ENCODE assay signal across 7 cellular contexts in the genomic region with DNA sequence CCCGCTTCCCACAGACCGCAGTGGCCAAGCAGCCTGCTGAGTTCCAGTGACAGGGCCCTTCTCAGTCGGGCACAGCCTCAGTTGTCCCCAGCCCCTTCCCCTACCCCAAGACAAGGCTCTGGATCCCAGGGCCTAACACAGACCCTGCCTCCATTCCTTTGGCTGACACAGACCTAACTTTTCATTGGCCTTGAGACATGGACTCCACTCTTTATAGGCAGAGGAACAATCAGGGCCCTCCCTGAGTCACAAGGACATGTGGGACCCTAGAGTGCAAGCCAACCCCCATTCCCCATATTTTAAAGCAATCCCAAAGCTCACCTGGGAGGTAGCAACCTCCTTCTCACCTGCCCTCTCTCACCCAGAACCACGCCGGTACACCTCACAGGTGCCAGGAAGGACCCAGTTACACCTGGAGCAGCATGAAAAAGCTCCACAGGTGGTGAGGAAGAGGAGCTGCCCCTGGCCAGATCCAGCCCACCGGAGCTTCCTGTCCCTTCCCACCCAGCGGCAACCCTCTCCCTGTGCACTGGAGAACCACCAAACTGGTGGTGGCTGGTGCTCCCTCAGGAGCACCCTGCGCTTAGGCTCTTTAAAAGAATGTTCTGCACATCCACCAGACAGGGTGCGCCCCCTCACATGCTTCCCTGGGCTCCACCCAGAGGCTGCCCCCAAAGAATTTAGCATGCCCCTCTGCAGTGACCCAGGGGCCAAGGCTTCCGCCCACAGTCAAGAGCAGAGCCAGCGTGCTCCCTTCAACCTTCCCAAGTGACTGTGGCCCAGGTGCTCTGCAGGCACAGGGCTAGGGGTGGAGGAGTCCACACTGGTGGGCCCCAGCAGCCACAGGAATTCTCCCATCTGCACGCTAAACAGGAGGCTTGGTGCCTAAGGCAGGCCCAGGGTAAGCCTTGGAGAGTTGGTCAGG. TPM values are rescaled to one million over a fixed set of nuclear protein-coding genes. Genes with fewer than 3 reads are reported as not detected.
A peak's percentile ranks its signal among the peaks of the same experiment; 100 is the strongest.
DNase-seq lines count a peak whose midpoint lies in the region; ATAC-seq and TF ChIP-seq lines count a peak whose summit lies in the region.

No MANE protein-coding gene starts in this region.

- H3K9me3 ChIP-seq in HCT116 (ENCODE audit: control insufficient read depth in 1 of 2, insufficient read depth in 1 of 2, low read depth in 1 of 2, low read length in 2 of 2) (no peaks in the 10 kb centered on the region), iPS-15b (ENCODE audit: control insufficient read depth, insufficient read depth, low read length) (no peaks in the 10 kb centered on the region)

- H3K27me3 Mint-ChIP-seq in activated T-helper 1 cell treated with anti-CD3 and anti-CD28 coated beads, Interleukin-12 subunit alpha, Interleukin-12 subunit beta, Interleukin-2, Interleukin-4 antibody, amounts not matched to agents 30 ng/mL and 10 ng/mL and 1 ng/mL, durations not matched to agents 14 hours and 24 hours and 36 hours (ENCODE audit: insufficient read depth) = no peaks in the 10 kb centered on the region
- no peaks in the 10 kb centered on the region for H3K27me3 Mint-ChIP-seq in stimulated activated memory B cell treated with anti-CD40 and anti-IgM and Interleukin-4, amounts not matched to agents 10 μg/mL and 1 μg/mL and 100 μg/mL, for 72 hours

- H3K9me2 ChIP-seq in HCT116 (ENCODE audit: insufficient read depth) = no peaks in the 10 kb centered on the region

- TF ChIP-seq CTCF in HCT116 (IDR thresholded peaks at IDR 0.05 in 2 of 3, conservative IDR thresholded peaks at IDR 0.05 in 1 of 3; ENCODE audit: borderline replicate concordance in 1 of 3, insufficient read depth in 1 of 3, low read depth in 2 of 3, low read length in 2 of 3) = no peak

- H3K9ac ChIP-seq in HCT116 (ENCODE audit: low read length) (peak overlapping the region; percentile 100), iPS-15b (ENCODE audit: low read depth, low read length) (no peak overlapping the region)

- POLR2A ChIA-PET in HCT116 (lab: Charles Lee) = interaction anchor here (1.2 to 1.6 kb wide), 3 partner anchors 9 to 19 kb away, joined by 3 read pairs; no protein-coding TSS in a partner anchor

- ATAC-seq in HCT116 (no peak), GM21367 (IDR thresholded peaks at IDR 0.05; ENCODE audit: unreplicated experiment) (no peak)
- ATAC-seq in stimulated activated memory B cell treated with anti-CD40 and anti-IgM and Interleukin-4, amounts not matched to agents 10 μg/mL and 1 μg/mL and 100 μg/mL, for 72 hours = no peak

- H3K36me3 Mint-ChIP-seq in activated T-helper 1 cell treated with anti-CD3 and anti-CD28 coated beads, Interleukin-12 subunit alpha, Interleukin-12 subunit beta, Interleukin-2, Interleukin-4 antibody, amounts not matched to agents 30 ng/mL and 10 ng/mL and 1 ng/mL, durations not matched to agents 14 hours and 24 hours and 36 hours (ENCODE audit: low read depth) = no peaks in the 10 kb centered on the region
- no peaks in the 10 kb centered on the region for H3K36me3 Mint-ChIP-seq in stimulated activated memory B cell treated with anti-CD40 and anti-IgM and Interleukin-4, amounts not matched to agents 10 μg/mL and 1 μg/mL and 100 μg/mL, for 72 hours

- RAD21 ChIA-PET in HCT116 (lab: Charles Lee; ENCODE audit: low non-redundant PET in 1 of 2, low total read pairs in 2 of 2, uncharacterized antibody in 2 of 2, unreplicated experiment in 2 of 2) = no interaction called here

- peak overlapping the region; percentile 73 for H3K27ac Mint-ChIP-seq in activated T-helper 1 cell treated with anti-CD3 and anti-CD28 coated beads, Interleukin-12 subunit alpha, Interleukin-12 subunit beta, Interleukin-2, Interleukin-4 antibody, amounts not matched to agents 30 ng/mL and 10 ng/mL and 1 ng/mL, durations not matched to agents 14 hours and 24 hours and 36 hours
- peak overlapping the region; percentile 98 for H3K27ac Mint-ChIP-seq in stimulated activated memory B cell treated with anti-CD40 and anti-IgM and Interleukin-4, amounts not matched to agents 10 μg/mL and 1 μg/mL and 100 μg/mL, for 72 hours

- no peaks in the 10 kb centered on the region for H3K9me3 Mint-ChIP-seq in activated T-helper 1 cell treated with anti-CD3 and anti-CD28 coated beads, Interleukin-12 subunit alpha, Interleukin-12 subunit beta, Interleukin-2, Interleukin-4 antibody, amounts not matched to agents 30 ng/mL and 10 ng/mL and 1 ng/mL, durations not matched to agents 14 hours and 24 hours and 36 hours
- H3K9me3 Mint-ChIP-seq in stimulated activated memory B cell treated with anti-CD40 and anti-IgM and Interleukin-4, amounts not matched to agents 10 μg/mL and 1 μg/mL and 100 μg/mL, for 72 hours = no peaks in the 10 kb centered on the region

- CTCF ChIA-PET in HCT116 (lab: Charles Lee) = interaction anchor here (1.5 to 2.7 kb wide), 2 partner anchors 15 to 19 kb away, joined by 5 to 12 read pairs; no protein-coding TSS in a partner anchor

- H3K4me3 Mint-ChIP-seq in activated T-helper 1 cell treated with anti-CD3 and anti-CD28 coated beads, Interleukin-12 subunit alpha, Interleukin-12 subunit beta, Interleukin-2, Interleukin-4 antibody, amounts not matched to agents 30 ng/mL and 10 ng/mL and 1 ng/mL, durations not matched to agents 14 hours and 24 hours and 36 hours = peak overlapping the region; percentile 67
- H3K4me3 Mint-ChIP-seq in stimulated activated memory B cell treated with anti-CD40 and anti-IgM and Interleukin-4, amounts not matched to agents 10 μg/mL and 1 μg/mL and 100 μg/mL, for 72 hours = peak overlapping the region; percentile 74

- H3K27ac ChIP-seq in HCT116 (ENCODE audit: low read depth, low read length) = peak overlapping the region; percentile 97

- H3K27me3 ChIP-seq in HCT116 (ENCODE audit: insufficient read depth, low read length) (no peaks in the 10 kb centered on the region), iPS-15b (ENCODE audit: control insufficient read depth, insufficient read depth, low read length) (no peaks in the 10 kb centered on the region)

- no TSS peak for BruUV-seq in HCT116 (replicated peaks; lab: Mats Ljungman, UMichigan)

- H2AFZ ChIP-seq in HCT116 (ENCODE audit: low read depth, low read length, poor library complexity, severe bottlenecking) = no peak overlapping the region

- no peaks in the 10 kb centered on the region for H4K20me1 ChIP-seq in HCT116 (ENCODE audit: insufficient read depth)

- no peak for DNase-seq in HCT116 (ENCODE audit: low read depth, low spot score)
- no peak for DNase-seq in activated T-helper 1 cell treated with anti-CD3 and anti-CD28 coated beads, Interleukin-12 subunit alpha, Interleukin-12 subunit beta, Interleukin-2, Interleukin-4 antibody, amounts not matched to agents 30 ng/mL and 10 ng/mL and 1 ng/mL, durations not matched to agents 14 hours and 24 hours and 36 hours (ENCODE audit: low spot score)
- DNase-seq in germinal center (ENCODE audit: low spot score) = no peak
- no peak for DNase-seq in NCI-H2196 treated with DMSO at 0.1 percent for 48 hours (lab: John Stamatoyannopoulos, UW; ENCODE audit: unreplicated experiment)

- H3K4me1 ChIP-seq in HCT116 (ENCODE audit: control insufficient read depth in 1 of 2, insufficient read depth in 2 of 2, low read length in 2 of 2) = peaks cover 42 to 83% of the 10 kb centered on the region in 2 experiments
- peaks cover 22% of the 10 kb centered on the region for H3K4me1 ChIP-seq in iPS-15b (ENCODE audit: control insufficient read depth, insufficient read depth, low read length)

- peaks cover 51% of the 10 kb centered on the region for H3K79me2 ChIP-seq in HCT116 (ENCODE audit: insufficient read depth, low read length)

- TF ChIP-seq POLR2A in HCT116 (IDR thresholded peaks at IDR 0.05; ENCODE audit: borderline replicate concordance, extremely low read depth, insufficient read depth, insufficient read length) = no peak

- peaks cover 38% of the 10 kb centered on the region for H3K4me1 Mint-ChIP-seq in activated T-helper 1 cell treated with anti-CD3 and anti-CD28 coated beads, Interleukin-12 subunit alpha, Interleukin-12 subunit beta, Interleukin-2, Interleukin-4 antibody, amounts not matched to agents 30 ng/mL and 10 ng/mL and 1 ng/mL, durations not matched to agents 14 hours and 24 hours and 36 hours (ENCODE audit: low read depth)
- H3K4me1 Mint-ChIP-seq in stimulated activated memory B cell treated with anti-CD40 and anti-IgM and Interleukin-4, amounts not matched to agents 10 μg/mL and 1 μg/mL and 100 μg/mL, for 72 hours = peaks cover 70% of the 10 kb centered on the region

- peak overlapping the region; percentile 46 to 59 for H3K4me3 ChIP-seq in HCT116 (replicated peaks in 1 of 2; ENCODE audit: low read depth in 1 of 2, low read length in 2 of 2)
- H3K4me3 ChIP-seq in iPS-15b (ENCODE audit: low read depth, low read length) = peak overlapping the region; percentile 61

- H3K36me3 ChIP-seq in HCT116 (ENCODE audit: control insufficient read depth in 1 of 2, insufficient read depth in 2 of 2, low read length in 2 of 2) (no peaks in the 10 kb centered on the region), iPS-15b (ENCODE audit: control insufficient read depth, insufficient read depth, low read length) (no peaks in the 10 kb centered on the region)

- intact Hi-C loops in HCT116 (cut with micrococcal nuclease) = no loop called here
- intact Hi-C loops in activated T-helper 1 cell treated with anti-CD3 and anti-CD28 coated beads, Interleukin-12 subunit alpha, Interleukin-12 subunit beta, Interleukin-2, Interleukin-4 antibody, amounts not matched to agents 30 ng/mL and 10 ng/mL and 1 ng/mL, durations not matched to agents 14 hours and 24 hours and 36 hours (cut with micrococcal nuclease) = no loop called here

- H3K4me2 ChIP-seq in HCT116 (ENCODE audit: low read length) = peak overlapping the region; percentile 93

- TF ChIP-seq RAD21 in HCT116 (IDR thresholded peaks at IDR 0.05; ENCODE audit: low read depth) = no peak

TF ChIP-seq in HCT116, 20 proteins besides CTCF, POLR2A, EP300 and RAD21 (continues in another document):
- TF ChIP-seq EGR1 (IDR thresholded peaks at IDR 0.05; ENCODE audit: low read depth) = no peak
- TF ChIP-seq SRF (IDR thresholded peaks at IDR 0.05; ENCODE audit: low read depth) = no peak
- no peak for TF ChIP-seq ZNF274 (IDR thresholded peaks at IDR 0.05; ENCODE audit: low read depth, low read length)
- TF ChIP-seq YY1 (IDR thresholded peaks at IDR 0.05; ENCODE audit: extremely low read depth, insufficient replicate concordance, low read depth, low read length) = no peak

RNA-seq across cellular contexts. Expression of a gene that starts 3.4 kb away (rescaled TPM):
- 37.0 TPM for total RNA-seq in HCT116 (2021; ENCODE audit: unreplicated experiment)
- 19.2 and 23.8 TPM in 2 replicates for polyA plus RNA-seq in HCT116 (2012)
- 31.5 and 35.9 TPM in 2 replicates for total RNA-seq in activated T-helper 1 cell treated with anti-CD3 and anti-CD28 coated beads, Interleukin-12 subunit alpha, Interleukin-12 subunit beta, Interleukin-2, Interleukin-4 antibody, amounts not matched to agents 30 ng/mL and 10 ng/mL and 1 ng/mL, durations not matched to agents 14 hours and 24 hours and 36 hours
